Comparison of ENCODE assay signal across 12 cellular contexts in the genomic region with DNA sequence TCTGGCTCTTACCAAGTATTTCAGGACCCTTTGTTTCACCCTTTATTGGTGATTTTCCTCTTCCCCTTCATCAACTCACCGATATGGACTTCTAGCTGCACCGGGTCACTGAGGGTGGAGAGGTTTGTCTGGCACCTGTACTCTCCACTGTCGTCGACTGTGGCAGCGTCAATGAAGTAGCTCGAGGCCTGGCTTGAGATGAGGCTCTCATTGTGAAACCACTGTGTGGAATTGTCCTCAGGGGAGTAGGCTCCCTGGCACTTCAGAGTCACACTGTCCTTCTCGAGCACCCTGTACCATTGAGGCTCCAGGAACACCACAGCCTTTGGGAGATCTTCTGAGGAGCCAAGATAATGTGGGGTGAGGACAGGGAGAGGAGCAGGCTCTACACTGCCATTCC. TPM values are rescaled to one million over a fixed set of nuclear protein-coding genes. Genes with fewer than 3 reads are reported as not detected.
DNase-seq lines count a peak whose midpoint lies in the region; ATAC-seq, FAIRE-seq and TF ChIP-seq lines count a peak whose summit lies in the region.
"Not testable (repeated sequence)": the region's sequence is repeated elsewhere in the genome, so short reads cannot be mapped to it uniquely, and the experiment has no call there.
"Had no signal": no experiment of that assay in that cellular context is flagged by ENCODE, and none has a peak within 500 bp of the region (broad histone marks: within the 10 kb centered on the region; RNA-seq: fewer than 3 reads in every experiment).

No MANE protein-coding gene starts in this region.

- H3K27me3 Mint-ChIP-seq in dendritic cell treated with granulocyte-macrophage colony-stimulating factor and Interleukin-4, amounts not matched to agents 40 ng/mL and 50 ng/mL, for 4 days; immature natural killer cell (ENCODE audit: low read depth in 3 of 3); natural killer cell (ENCODE audit: low read depth in 2 of 2): not testable (repeated sequence)

- DNase-seq in GM12892 (ENCODE audit: insufficient read length); Right ventricle myocardium inferior (ENCODE audit: missing footprints); right lobe of liver; lower lobe of right lung; natural killer cell: not testable (repeated sequence)
- peak in 2 of 3 donors; percentile 46 to 54 for DNase-seq in immature natural killer cell

- peak overlapping the region; percentile 30 for H3K4me3 Mint-ChIP-seq in dendritic cell treated with granulocyte-macrophage colony-stimulating factor and Interleukin-4, amounts not matched to agents 40 ng/mL and 50 ng/mL, for 4 days
- H3K4me3 Mint-ChIP-seq in immature natural killer cell = peak overlapping the region; percentile 81 to 97 (median 94)
- peak overlapping the region; percentile 92 for H3K4me3 Mint-ChIP-seq in natural killer cell

- 90% methylated on average over 6 of the region's 7 CpGs for WGBS in right lobe of liver (ENCODE audit: insufficient coverage, low coverage, low lambda C conversion rate, missing lambda C conversion rate)

- FAIRE-seq in GM12892 (lab: Jason Lieb, UNC) = peak; percentile 40

- peaks cover 27% of the 10 kb centered on the region for H3K4me1 Mint-ChIP-seq in dendritic cell treated with granulocyte-macrophage colony-stimulating factor and Interleukin-4, amounts not matched to agents 40 ng/mL and 50 ng/mL, for 4 days (ENCODE audit: low read depth)
- peaks cover 70 to 80% of the 10 kb centered on the region in 2 donors for H3K4me1 Mint-ChIP-seq in immature natural killer cell
- peaks cover 55 to 70% of the 10 kb centered on the region in 2 donors for H3K4me1 Mint-ChIP-seq in natural killer cell

- not testable (repeated sequence) for H3K4me1 ChIP-seq in right lobe of liver, lower lobe of right lung
- H3K4me1 ChIP-seq in neutrophil (ENCODE audit: control insufficient read depth in 1 of 2, insufficient read depth in 1 of 2, low read depth in 1 of 2, low read length in 1 of 2) = peaks cover 47 to 66% of the 10 kb centered on the region in 2 experiments

- intact Hi-C loops in dendritic cell treated with granulocyte-macrophage colony-stimulating factor and Interleukin-4, amounts not matched to agents 40 ng/mL and 50 ng/mL, for 4 days (cut with micrococcal nuclease); Right ventricle myocardium inferior (cut with DNase I); right lobe of liver (cut with DNase I); lower lobe of right lung (cut with DNase I): not testable (repeated sequence)
- intact Hi-C loops in natural killer cell (cut with micrococcal nuclease) = loop anchor here (10.0 kb wide), 3 partner anchors 176 to 794 kb away; partner anchors contain the start of genes FCER1G and FCRLB

- not testable (repeated sequence) for H3K4me3 ChIP-seq in right lobe of liver
- peak overlapping the region; percentile 31 for H3K4me3 ChIP-seq in lower lobe of right lung
- peak overlapping the region; percentile 58 to 65 for H3K4me3 ChIP-seq in neutrophil (ENCODE audit: low read depth in 1 of 2, low read length in 1 of 2)

- H3K9me3 Mint-ChIP-seq in dendritic cell treated with granulocyte-macrophage colony-stimulating factor and Interleukin-4, amounts not matched to agents 40 ng/mL and 50 ng/mL, for 4 days; immature natural killer cell; natural killer cell: not testable (repeated sequence)

- not testable (repeated sequence) for H3K9me3 ChIP-seq in right lobe of liver, lower lobe of right lung, neutrophil

- not testable (repeated sequence) for H3K36me3 ChIP-seq in right lobe of liver, lower lobe of right lung
- peaks cover 24% of the 10 kb centered on the region for H3K36me3 ChIP-seq in neutrophil

- not testable (repeated sequence) for H3K36me3 Mint-ChIP-seq in dendritic cell treated with granulocyte-macrophage colony-stimulating factor and Interleukin-4, amounts not matched to agents 40 ng/mL and 50 ng/mL, for 4 days (ENCODE audit: low read depth); natural killer cell
- peaks cover 23 to 27% (median 25%) of the 10 kb centered on the region in 3 donors for H3K36me3 Mint-ChIP-seq in immature natural killer cell

- H3K27ac Mint-ChIP-seq in dendritic cell treated with granulocyte-macrophage colony-stimulating factor and Interleukin-4, amounts not matched to agents 40 ng/mL and 50 ng/mL, for 4 days = peak overlapping the region; percentile 57
- H3K27ac Mint-ChIP-seq in immature natural killer cell (peak overlapping the region; percentile 91 to 97 (median 96)), natural killer cell (peak overlapping the region; percentile 97 to 100)

- peak overlapping the region in 1 of 3 donors; percentile 39 for H3K27ac ChIP-seq in right lobe of liver
- H3K27ac ChIP-seq in lower lobe of right lung = not testable (repeated sequence)
- H3K27ac ChIP-seq in neutrophil = peak overlapping the region; percentile 82

- not testable (repeated sequence) for H3K27me3 ChIP-seq in right lobe of liver; lower lobe of right lung (ENCODE audit: low read depth); neutrophil

- not testable (repeated sequence) for TF ChIP-seq CTCF in right lobe of liver (IDR thresholded peaks at IDR 0.05); lower lobe of right lung (IDR thresholded peaks at IDR 0.05); natural killer cell (IDR thresholded peaks at IDR 0.05); neutrophil (IDR thresholded peaks at IDR 0.05)

- not testable (repeated sequence) for TF ChIP-seq POLR2A in GM12892 (IDR thresholded peaks at IDR 0.05; ENCODE audit: low read depth, low read length); right lobe of liver (IDR thresholded peaks at IDR 0.05)

- ATAC-seq in Right ventricle myocardium inferior (peak; percentile 34), right lobe of liver (peak; percentile 7 to 34 (median 12)), natural killer cell (peak; percentile 22 to 66 (median 64))
- not testable (repeated sequence) for ATAC-seq in lower lobe of right lung

RNA-seq across cellular contexts. Expression of gene FCGR3A, which starts 1.3 kb away (rescaled TPM):
- polyA plus RNA-seq in GM12892 (2012; ENCODE audit: missing spikeins) = not detected
- total RNA-seq in Right ventricle myocardium inferior (31.4 TPM), right lobe of liver (100 to 1,000 TPM in 1 of 6 experiments, 10 to 100 TPM in 5; 17.6 to 127 (median 31.2) TPM), lower lobe of right lung (323 TPM), natural killer cell (100 to 1,000 TPM; 557 to 892 (median 848) TPM)
- polyA plus RNA-seq in immature natural killer cell = 1,000 to 10,000 TPM in 2 of 3 donors, 100 to 1,000 TPM in 1; 491 to 1,637 (median 1,471) TPM
- total RNA-seq: A673, Caco-2, Calu3 had no signal
- polyA plus RNA-seq: AG04450 had no signal

RNA-seq across cellular contexts. Expression of gene HSPA6, which starts 24.0 kb away (rescaled TPM):
- polyA plus RNA-seq in GM12892 (2012; ENCODE audit: missing spikeins) = 0.66 TPM
- 1.1 TPM for total RNA-seq in Right ventricle myocardium inferior
- polyA plus RNA-seq in immature natural killer cell = 1 to 10 TPM in 2 of 3 donors, under 1 TPM in 1; 0.61 to 8.8 (median 6.9) TPM
- 1 to 10 TPM in 4 of 6 experiments, under 1 TPM in 2; 0.59 to 3.1 (median 1.6) TPM for total RNA-seq in right lobe of liver
- 13.0 TPM for total RNA-seq in lower lobe of right lung
- 1 to 10 TPM; 5.8 to 6.5 (median 6.0) TPM for total RNA-seq in natural killer cell

RNA-seq across cellular contexts. Expression of gene FCGR2A, which starts 43.1 kb away (rescaled TPM):
- 1.9 TPM for polyA plus RNA-seq in GM12892 (2012; ENCODE audit: missing spikeins)
- total RNA-seq in Right ventricle myocardium inferior (22.1 TPM), right lobe of liver (10 to 100 TPM in 3 of 6 experiments, 1 to 10 TPM in 3; 4.7 to 22.1 (median 13.6) TPM), lower lobe of right lung (223 TPM), natural killer cell (10 to 100 TPM in 2 of 3 donors, 1 to 10 TPM in 1; 7.5 to 34.6 (median 13.9) TPM)
- polyA plus RNA-seq in immature natural killer cell = 1 to 10 TPM in 2 of 3 donors, under 1 TPM in 1; 0.71 to 5.2 (median 2.1) TPM
- total RNA-seq: A673, Caco-2, Calu3 had no signal

Comparison
In these comparisons a context has a peak if more than half of its experiments do, and no peak if none do; other contexts are left out.
1. H3K4me3 Mint-ChIP-seq: peak in every context shown above with its lines; median percentile 94 in immature natural killer cell; 92 in natural killer cell; 30 in dendritic cell treated with granulocyte-macrophage colony-stimulating factor and Interleukin-4, amounts not matched to agents 40 ng/mL and 50 ng/mL, for 4 days.